Comparison of ENCODE assay signal across 8 cellular contexts in genomic region chr1:211577826-211578639, GRCh38. TPM values are rescaled to one million over a fixed set of nuclear protein-coding genes. Genes with fewer than 3 reads are reported as not detected.
DNase-seq lines count a peak whose midpoint lies in the region; ATAC-seq, FAIRE-seq and TF ChIP-seq lines count a peak whose summit lies in the region.

No MANE protein-coding gene starts in this region.

- H3K36me3 Mint-ChIP-seq in activated CD4-positive, alpha-beta T cell treated with anti-CD3 and anti-CD28 coated beads for 36 hours (ENCODE audit: low read depth) = peaks cover 20% of the 10 kb centered on the region

- peak; percentile 46 to 72; a peak in 4 of 5 replicates for TF ChIP-seq RAD21 in A549 (conservative IDR thresholded peaks at IDR 0.05 in 1 of 2, IDR thresholded peaks at IDR 0.05 in 1 of 2)

- POLR2A ChIA-PET in A549 (lab: Yijun Ruan, JAX) = interaction anchor here (1.0 to 2.2 kb wide), 13 partner anchors 28 to 254 kb away, joined by 3 to 18 read pairs (median 5); partner anchors contain the start of gene NEK2
- POLR2A ChIA-PET in activated CD4-positive, alpha-beta T cell treated with anti-CD3 and anti-CD28 coated beads for 36 hours (lab: Charles Lee) = interaction anchor here (1.0 to 1.6 kb wide), 2 partner anchors 50 to 63 kb away, joined by 4 to 5 read pairs; no protein-coding TSS in a partner anchor

- peak overlapping the region; percentile 85 for H3K27ac Mint-ChIP-seq in activated CD4-positive, alpha-beta T cell treated with anti-CD3 and anti-CD28 coated beads for 36 hours

- peak; percentile 78 for TF ChIP-seq CTCF in A549 (IDR thresholded peaks at IDR 0.05)

- peak overlapping the region; percentile 94 for H3K4me2 ChIP-seq in A549

- TF ChIP-seq EP300 in A549 (IDR thresholded peaks at IDR 0.05) = no peak

- peak overlapping the region; percentile 89 for H3K4me3 Mint-ChIP-seq in activated CD4-positive, alpha-beta T cell treated with anti-CD3 and anti-CD28 coated beads for 36 hours

- no peaks in the 10 kb centered on the region for H3K27me3 Mint-ChIP-seq in activated CD4-positive, alpha-beta T cell treated with anti-CD3 and anti-CD28 coated beads for 36 hours

- peak; percentile 71 to 83 for ATAC-seq in A549
- peak; percentile 42 for ATAC-seq in HG02943 (IDR thresholded peaks at IDR 0.05; ENCODE audit: low read depth, unreplicated experiment)
- ATAC-seq in activated CD4-positive, alpha-beta T cell treated with anti-CD3 and anti-CD28 coated beads for 36 hours = peak; percentile 51
- peak; percentile 47 for ATAC-seq in left lobe of liver

- peaks cover 38% of the 10 kb centered on the region for H3K4me1 Mint-ChIP-seq in activated CD4-positive, alpha-beta T cell treated with anti-CD3 and anti-CD28 coated beads for 36 hours

- H3K4me1 ChIP-seq in A549 = peaks cover 41% of the 10 kb centered on the region

- TF ChIP-seq POLR2A in A549 (IDR thresholded peaks at IDR 0.05; ENCODE audit: low read length) = peak; percentile 47
- TF ChIP-seq POLR2A in GM15510 (IDR thresholded peaks at IDR 0.05; ENCODE audit: borderline replicate concordance, extremely low read depth, insufficient read length) = peak; percentile 46

- CTCF ChIA-PET in A549 (lab: Yijun Ruan, JAX) = interaction anchor here (0.8 to 3.2 kb wide), 11 partner anchors 10 to 254 kb away, joined by 3 to 32 read pairs (median 5); no protein-coding TSS in a partner anchor
- CTCF ChIA-PET in activated CD4-positive, alpha-beta T cell treated with anti-CD3 and anti-CD28 coated beads for 36 hours (lab: Charles Lee) = interaction anchor here (0.9 to 1.3 kb wide), 10 partner anchors 8 to 252 kb away, joined by 3 to 7 read pairs (median 4); partner anchors contain the start of gene TRAF5

- peak overlapping the region; percentile 95 to 96 for H3K27ac ChIP-seq in A549
- H3K27ac ChIP-seq in cingulate gyrus (ENCODE audit: low read depth, low read length) = peak overlapping the region; percentile 58

- no peaks in the 10 kb centered on the region for H3K9me3 Mint-ChIP-seq in activated CD4-positive, alpha-beta T cell treated with anti-CD3 and anti-CD28 coated beads for 36 hours (ENCODE audit: low read depth)

- intact Hi-C loops in activated CD4-positive, alpha-beta T cell treated with anti-CD3 and anti-CD28 coated beads for 36 hours (cut with DNase I, micrococcal nuclease) = loop anchor here (1.0 to 10.0 kb wide), 10 partner anchors 47 to 1251 kb away; partner anchors contain the start of genes TRAF5 (in 2 of the 2), DTL (in 1 of the 2), HHAT (in 1 of the 2) and INTS7 (in 1 of the 2)

- 5% methylated on average over 4 of the region's 75 CpGs for WGBS in A549 (ENCODE audit: missing lambda C conversion rate)

- H3K9me3 ChIP-seq in A549 = no peaks in the 10 kb centered on the region

- FAIRE-seq in A549 (lab: Jason Lieb, UNC) = no peak

- DNase-seq in A549 (ENCODE audit: low read depth in 1 of 2, low spot score in 1 of 2) (peak; percentile 76 to 84), NCI-H2171 (lab: John Stamatoyannopoulos, UW) (peak; percentile 58), left lobe of liver (ENCODE audit: low spot score) (peak; percentile 69)
- peak; percentile 84 for DNase-seq in activated CD4-positive, alpha-beta T cell treated with anti-CD3 and anti-CD28 coated beads for 36 hours
- peak; percentile 54 to 65 for DNase-seq in stimulated activated CD4-positive, alpha-beta T cell treated with anti-CD3 and anti-CD28 coated beads, Interleukin-2, amount 100 ng/mL, for 48 hours

- peak overlapping the region; percentile 91 for H3K4me3 ChIP-seq in A549

TF ChIP-seq in A549, 52 proteins besides CTCF, POLR2A, EP300 and RAD21:
- no peak for TF ChIP-seq RFX5 (IDR thresholded peaks at IDR 0.05)
- TF ChIP-seq, protein P1, sequence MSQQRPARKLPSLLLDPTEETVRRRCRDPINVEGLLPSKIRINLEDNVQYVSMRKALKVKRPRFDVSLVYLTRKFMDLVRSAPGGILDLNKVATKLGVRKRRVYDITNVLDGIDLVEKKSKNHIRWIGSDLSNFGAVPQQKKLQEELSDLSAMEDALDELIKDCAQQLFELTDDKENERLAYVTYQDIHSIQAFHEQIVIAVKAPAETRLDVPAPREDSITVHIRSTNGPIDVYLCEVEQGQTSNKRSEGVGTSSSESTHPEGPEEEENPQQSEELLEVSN (IDR thresholded peaks at IDR 0.05; ENCODE audit: borderline replicate concordance, low read depth) = peak; percentile 56
- no peak for TF ChIP-seq CBX8 (IDR thresholded peaks at IDR 0.05)
- TF ChIP-seq ESRRA (IDR thresholded peaks at IDR 0.05; ENCODE audit: borderline replicate concordance, low read length) = no peak
- peak; percentile 85 for TF ChIP-seq SMC3 (IDR thresholded peaks at IDR 0.05)
- 0 out of 2 replicates have a peak, but pooled peaks have one; percentile 4 for TF ChIP-seq EHF (CRISPR knock-in tag; IDR thresholded peaks at IDR 0.05)
- TF ChIP-seq TFCP2L1 (CRISPR knock-in tag; IDR thresholded peaks at IDR 0.05) = no peak
- TF ChIP-seq JUN (IDR thresholded peaks at IDR 0.05) = peak in 1 of 2 experiments; percentile 42; a peak in 1 of 5 replicates
- peak; percentile 50; the same call in 1 of the 2 replicates for TF ChIP-seq PHF8 (IDR thresholded peaks at IDR 0.05; ENCODE audit: borderline replicate concordance, low read depth)
- TF ChIP-seq TP53 (CRISPR knock-in tag; IDR thresholded peaks at IDR 0.05) = no peak
- peak; percentile 83 for TF ChIP-seq MAX (IDR thresholded peaks at IDR 0.05)
- TF ChIP-seq MAZ (IDR thresholded peaks at IDR 0.05; ENCODE audit: borderline replicate concordance, low read depth, low read length) = 0 out of 2 replicates have a peak, but pooled peaks have one; percentile 41
- no peak for TF ChIP-seq CHD4 (IDR thresholded peaks at IDR 0.05; ENCODE audit: borderline replicate concordance)

RNA-seq across cellular contexts. Expression of gene SLC30A1, which starts 0.9 kb away (rescaled TPM):
- polyA plus RNA-seq in A549 (2011; rRNA removed) (18.4 and 20.6 TPM in 2 replicates), A549 (2017; fragmentation: RNase III; extraction: RNeasy Plus Mini Kit Qiagen cat#74134 plus additional on column Dnase treatment) (24.3 to 27.0 TPM (median 26.6 TPM) in 3 replicates)
- 4.1 and 4.9 TPM in 2 replicates for polyA plus RNA-seq in A549 (2012; cell fraction: cytosol; rRNA removed)
- polyA plus RNA-seq in A549 (2012; cell fraction: nucleus; rRNA removed) = 6.0 and 7.5 TPM in 2 replicates
- polyA minus RNA-seq in A549 (2011; rRNA and poly(A)+ RNA removed) = 11.9 and 13.1 TPM in 2 replicates
- 1 to 10 TPM; 2.9 to 4.5 TPM for total RNA-seq in activated CD4-positive, alpha-beta T cell treated with anti-CD3 and anti-CD28 coated beads for 36 hours
- total RNA-seq in left lobe of liver = 48.6 TPM

Comparison
In these comparisons a context has a peak if more than half of its experiments do, and no peak if none do; other contexts are left out.
1. Peak in every context shown above with its lines: DNase-seq, ATAC-seq, H3K4me3 ChIP-seq and H3K27ac ChIP-seq.